8 cellular contexts compared by ENCODE assay signal in the genomic region with DNA sequence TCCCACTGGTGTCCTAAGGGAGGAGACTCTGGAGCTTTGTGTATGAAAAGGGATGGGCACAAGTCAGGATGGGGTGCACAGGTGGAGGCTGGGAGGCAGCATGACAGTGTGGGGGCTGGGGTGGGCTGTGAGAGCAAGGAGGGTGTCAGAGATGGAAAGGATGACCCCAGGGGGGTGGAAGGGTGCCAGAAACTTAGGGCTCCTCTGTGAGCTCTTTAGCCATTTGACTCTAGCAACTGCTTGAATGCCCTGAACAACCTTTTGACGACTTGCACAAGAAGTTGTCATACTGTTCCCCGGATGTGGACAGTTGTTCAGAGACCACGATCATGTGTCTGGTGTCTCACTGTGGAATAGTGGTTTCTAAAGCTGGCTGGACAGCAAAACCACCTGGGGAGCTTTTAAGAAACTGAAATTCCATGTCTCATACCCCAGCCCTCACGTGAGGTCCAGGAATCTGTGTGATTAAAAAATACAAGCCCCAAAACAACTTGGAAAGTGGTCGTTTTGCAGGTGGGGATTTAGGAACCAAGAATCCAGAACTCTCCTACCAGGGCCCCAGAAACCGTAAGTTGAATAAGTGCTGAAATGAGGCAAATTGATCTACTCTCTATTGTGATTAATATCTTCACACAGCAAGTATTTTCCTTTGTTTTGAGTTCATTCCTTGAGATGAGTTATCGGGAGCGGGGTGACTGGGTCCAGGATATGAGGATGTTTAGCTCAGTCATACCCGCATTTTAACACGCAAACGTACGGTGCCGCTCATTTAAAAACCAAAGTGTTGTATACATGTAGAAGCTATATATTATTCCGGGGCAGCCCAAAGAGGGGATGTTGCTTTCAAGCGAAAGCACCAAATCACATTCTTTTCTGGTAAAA.
DNase-seq lines count a peak whose midpoint lies in the region; ATAC-seq and TF ChIP-seq lines count a peak whose summit lies in the region.

No MANE protein-coding gene starts in this region.

- H3K9me3 Mint-ChIP-seq in activated naive CD8-positive, alpha-beta T cell (ENCODE audit: low read depth), result no peaks in the 10 kb centered on the region
- H3K9me3 Mint-ChIP-seq in nephron progenitor cell, result no peaks in the 10 kb centered on the region

- H3K4me1 Mint-ChIP-seq in activated naive CD8-positive, alpha-beta T cell (ENCODE audit: low read depth), result peaks cover 42% of the 10 kb centered on the region
- peaks cover 56% of the 10 kb centered on the region for H3K4me1 Mint-ChIP-seq in nephron progenitor cell

- H3K27ac ChIP-seq in skin epidermis, result peak overlapping the region in 16 of 21 experiments; percentile 14 to 93 (median 72)

- peak overlapping the region; percentile 100 for H3K27ac Mint-ChIP-seq in activated naive CD8-positive, alpha-beta T cell
- no peak overlapping the region for H3K27ac Mint-ChIP-seq in nephron progenitor cell

- peaks cover 42% of the 10 kb centered on the region for H3K36me3 Mint-ChIP-seq in activated naive CD8-positive, alpha-beta T cell
- H3K36me3 Mint-ChIP-seq in nephron progenitor cell (ENCODE audit: low read depth), result no peaks in the 10 kb centered on the region

- peak overlapping the region; percentile 5 to 38 (median 30) for H3K4me3 ChIP-seq in skin epidermis

- ATAC-seq in GM18873 (IDR thresholded peaks at IDR 0.05; ENCODE audit: low FRiP score, unreplicated experiment) (peak; percentile 52), HG02973 (IDR thresholded peaks at IDR 0.05; ENCODE audit: unreplicated experiment) (peak; percentile 42)

- DNase-seq in RPMI8226 (peak; percentile 82), NCI-H446 treated with DMSO at 0.1 percent for 48 hours (lab: John Stamatoyannopoulos, UW) (no peak), NCI-H1092 (lab: John Stamatoyannopoulos, UW) (no peak), nephron progenitor cell (no peak)

- no peak for TF ChIP-seq CTCF in nephron progenitor cell (IDR thresholded peaks at IDR 0.05)

- no peaks in the 10 kb centered on the region for H3K27me3 Mint-ChIP-seq in activated naive CD8-positive, alpha-beta T cell
- H3K27me3 Mint-ChIP-seq in nephron progenitor cell (ENCODE audit: low read depth, poor library complexity), result no peaks in the 10 kb centered on the region

- H3K4me3 Mint-ChIP-seq in activated naive CD8-positive, alpha-beta T cell, result peak overlapping the region; percentile 99
- no peak overlapping the region for H3K4me3 Mint-ChIP-seq in nephron progenitor cell
